In the genomic region with DNA sequence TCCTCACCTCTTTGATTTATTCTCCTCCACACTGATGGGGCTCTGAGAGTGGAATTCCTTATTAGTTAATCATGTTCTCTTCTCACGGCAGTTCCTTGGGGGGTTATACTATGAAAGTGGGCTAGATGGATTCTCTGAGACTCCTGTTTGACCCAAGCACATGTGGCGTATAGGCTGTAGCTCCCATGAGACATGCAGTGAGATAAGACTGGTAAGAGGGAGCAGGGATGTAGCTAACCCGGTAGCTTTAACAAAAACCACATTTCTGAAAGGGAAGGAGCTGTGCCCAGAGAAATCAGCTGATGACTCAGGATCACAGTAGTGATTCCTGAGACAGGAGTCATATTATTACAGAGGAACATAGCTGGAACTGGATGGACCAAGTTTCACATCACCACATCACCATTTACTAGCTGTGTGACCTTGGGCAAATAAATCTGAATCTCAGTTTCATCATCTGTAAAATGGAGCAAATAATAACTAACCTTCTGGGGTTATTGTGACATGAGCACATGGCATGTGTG, we compare ENCODE assay signal across 12 cellular contexts.
A peak's percentile ranks its signal among the peaks of the same experiment; 100 is the strongest.
DNase-seq lines count a peak whose midpoint lies in the region; FAIRE-seq and TF ChIP-seq lines count a peak whose summit lies in the region.
"Had no signal": no experiment of that assay in that cellular context is flagged by ENCODE, and none has a peak within 500 bp of the region (broad histone marks: within the 10 kb centered on the region; RNA-seq: fewer than 3 reads in every experiment).

No MANE protein-coding gene starts in this region.

- TF ChIP-seq CTCF in esophagus muscularis mucosa (IDR thresholded peaks at IDR 0.05) (no peak), osteocyte (IDR thresholded peaks at IDR 0.05) (no peak)

- no peak overlapping the region for H3K4me3 Mint-ChIP-seq in osteocyte (ENCODE audit: unreplicated experiment)
- H3K4me3 Mint-ChIP-seq in activated T-cell treated with anti-CD3 and anti-CD28 coated beads, Interleukin-2, amount 50 U/mL, for 24 hours = no peak overlapping the region
- H3K4me3 Mint-ChIP-seq: dendritic cell treated with granulocyte-macrophage colony-stimulating factor and Interleukin-4, amounts not matched to agents 40 ng/mL and 50 ng/mL, for 4 days; memory B cell had no signal

- H3K4me1 ChIP-seq in BLaER1 = peaks cover 40% of the 10 kb centered on the region
- peaks cover 39 to 79% (median 75%) of the 10 kb centered on the region in 4 donors for H3K4me1 ChIP-seq in esophagus muscularis mucosa
- H3K4me1 ChIP-seq: SJCRH30 had no signal

- no peak overlapping the region for H3K9ac ChIP-seq in BLaER1

- H3K9me3 ChIP-seq in BLaER1 (no peaks in the 10 kb centered on the region), esophagus muscularis mucosa (no peaks in the 10 kb centered on the region)
- H3K9me3 ChIP-seq: SJCRH30 had no signal

- peak; percentile 97 for DNase-seq in RCC 7860 (ENCODE audit: low spot score)
- DNase-seq in esophagus muscularis mucosa (ENCODE audit: extremely low spot score) = no peak
- no peak for DNase-seq in osteocyte (ENCODE audit: extremely low spot score, unreplicated experiment)
- no peak for DNase-seq in T-helper 1 cell
- DNase-seq in activated T-cell treated with anti-CD3 and anti-CD28 coated beads, Interleukin-2, amount 50 U/mL, for 24 hours = no peak
- DNase-seq in pons (ENCODE audit: low spot score) = no peak
- DNase-seq in midbrain (lab: John Stamatoyannopoulos, UW) = no peak
- DNase-seq: NCI-H1092 had no signal

- H3K36me3 Mint-ChIP-seq in osteocyte (ENCODE audit: unreplicated experiment) = peaks cover 20% of the 10 kb centered on the region
- H3K36me3 Mint-ChIP-seq in activated T-cell treated with anti-CD3 and anti-CD28 coated beads, Interleukin-2, amount 50 U/mL, for 24 hours (ENCODE audit: low read depth) = peaks cover 10% of the 10 kb centered on the region
- H3K36me3 Mint-ChIP-seq: memory B cell had no signal

- H3K4me2 ChIP-seq in BLaER1 = peak overlapping the region; percentile 22; the same call in 1 of the 2 replicates

- intact Hi-C loops in esophagus muscularis mucosa (cut with DNase I) = no loop called here

- H3K27ac Mint-ChIP-seq in osteocyte (ENCODE audit: unreplicated experiment) = peak overlapping the region; percentile 95
- no peak overlapping the region for H3K27ac Mint-ChIP-seq in activated T-cell treated with anti-CD3 and anti-CD28 coated beads, Interleukin-2, amount 50 U/mL, for 24 hours
- H3K27ac Mint-ChIP-seq: dendritic cell treated with granulocyte-macrophage colony-stimulating factor and Interleukin-4, amounts not matched to agents 40 ng/mL and 50 ng/mL, for 4 days; memory B cell had no signal

- peak; percentile 95 for FAIRE-seq in RCC 7860 (lab: Jason Lieb, UNC)

- no peak overlapping the region for H3K4me3 ChIP-seq in BLaER1
- H3K4me3 ChIP-seq in esophagus muscularis mucosa = no peak overlapping the region
- H3K4me3 ChIP-seq: SJCRH30 had no signal

- H3K27ac ChIP-seq in BLaER1 (no peak overlapping the region), esophagus muscularis mucosa (replicated peaks in 1 of 4) (peak overlapping the region; percentile 80 to 83 (median 80))
- H3K27ac ChIP-seq: SJCRH30 had no signal

- no peaks in the 10 kb centered on the region for H3K9me3 Mint-ChIP-seq in osteocyte (ENCODE audit: unreplicated experiment)
- H3K9me3 Mint-ChIP-seq in activated T-cell treated with anti-CD3 and anti-CD28 coated beads, Interleukin-2, amount 50 U/mL, for 24 hours = no peaks in the 10 kb centered on the region
- H3K9me3 Mint-ChIP-seq: dendritic cell treated with granulocyte-macrophage colony-stimulating factor and Interleukin-4, amounts not matched to agents 40 ng/mL and 50 ng/mL, for 4 days; memory B cell had no signal

- 41% methylated on average over 3 of the region's 3 CpGs for WGBS in esophagus muscularis mucosa

- H3K4me1 Mint-ChIP-seq in osteocyte (ENCODE audit: unreplicated experiment) = peaks cover 70% of the 10 kb centered on the region
- peaks cover 9% of the 10 kb centered on the region for H3K4me1 Mint-ChIP-seq in activated T-cell treated with anti-CD3 and anti-CD28 coated beads, Interleukin-2, amount 50 U/mL, for 24 hours (ENCODE audit: low read depth)

- TF ChIP-seq EP300 in esophagus muscularis mucosa (IDR thresholded peaks at IDR 0.05) = no peak

- H3K27me3 Mint-ChIP-seq in osteocyte (ENCODE audit: unreplicated experiment) = no peaks in the 10 kb centered on the region
- no peaks in the 10 kb centered on the region for H3K27me3 Mint-ChIP-seq in activated T-cell treated with anti-CD3 and anti-CD28 coated beads, Interleukin-2, amount 50 U/mL, for 24 hours
- H3K27me3 Mint-ChIP-seq: dendritic cell treated with granulocyte-macrophage colony-stimulating factor and Interleukin-4, amounts not matched to agents 40 ng/mL and 50 ng/mL, for 4 days had no signal

- 0 out of 2 replicates have a peak, but pooled peaks cover 7% of the 10 kb centered on the region for H4K20me1 ChIP-seq in BLaER1

- H3K36me3 ChIP-seq in BLaER1 = peaks cover 13% of the 10 kb centered on the region
- peaks cover 12 to 25% (median 17%) of the 10 kb centered on the region in 4 donors for H3K36me3 ChIP-seq in esophagus muscularis mucosa

- H3K27me3 ChIP-seq in BLaER1 (no peaks in the 10 kb centered on the region), esophagus muscularis mucosa (no peaks in the 10 kb centered on the region)
- H3K27me3 ChIP-seq: SJCRH30 had no signal

- TF ChIP-seq POLR2A in esophagus muscularis mucosa (IDR thresholded peaks at IDR 0.05; ENCODE audit: low read depth) = no peak
